ENCODE assay signal across 21 cellular contexts in the genomic region with DNA sequence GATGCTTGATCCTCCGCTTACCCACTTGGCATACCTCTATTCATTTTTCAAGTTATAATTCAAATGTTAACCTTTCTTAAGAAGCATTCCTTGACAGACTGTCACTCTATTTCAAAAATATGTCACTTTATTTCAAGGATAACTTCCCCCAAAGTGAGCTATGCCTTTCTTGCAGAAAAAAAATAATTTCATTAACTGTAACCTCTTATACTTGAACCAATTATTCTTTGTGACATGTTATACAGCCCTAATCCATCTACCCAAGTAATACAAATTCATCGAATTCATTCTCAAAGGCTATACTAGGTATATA. TPM values are rescaled to one million over a fixed set of nuclear protein-coding genes. Genes with fewer than 3 reads are reported as not detected.
"Had no signal": no experiment of that assay in that cellular context is flagged by ENCODE, and none has a peak within 500 bp of the region (broad histone marks: within the 10 kb centered on the region; RNA-seq: fewer than 3 reads in every experiment).

No MANE protein-coding gene starts in this region.

- DNase-seq: activated CD4-positive, alpha-beta T cell treated with anti-CD3 and anti-CD28 coated beads for 4 hours; activated CD8-positive, alpha-beta T cell treated with anti-CD3 and anti-CD28 coated beads for 36 hours; activated effector memory CD4-positive, alpha-beta T cell treated with anti-CD3 and anti-CD28 coated beads, Interleukin-2, amount 50 U/mL, for 16 hours; activated naive CD4-positive, alpha-beta T cell treated with Interleukin-2 at 50 U/mL for 16 hours; activated T-cell treated with anti-CD3 and anti-CD28 coated beads, Interleukin-2, amount 50 U/mL, for 4 hours; amniotic stem cell; body of pancreas; KG1; NCI-H2029; NCI-H2107; NCI-H226; NK-92 treated with Interleukin-12 subunit alpha and Interleukin-12 subunit beta, amount 100 ng/mL, for 24 hours; RPMI8226 had no signal

- H3K9me3 Mint-ChIP-seq: activated CD8-positive, alpha-beta T cell treated with anti-CD3 and anti-CD28 coated beads for 36 hours; activated naive CD4-positive, alpha-beta T cell treated with anti-CD3 and anti-CD28 coated beads, Interleukin-2, amount 50 U/mL, for 72 hours; activated naive CD8-positive, alpha-beta T cell treated with anti-CD3 and anti-CD28 coated beads, Interleukin-2, amount 50 U/mL, for 24 hours; activated T-cell treated with anti-CD3 and anti-CD28 coated beads, Interleukin-2, amount 50 U/mL, for 4 hours; IgD-negative memory B cell; T-cell had no signal

- H3K4me3 Mint-ChIP-seq: activated CD8-positive, alpha-beta T cell treated with anti-CD3 and anti-CD28 coated beads for 36 hours; activated naive CD8-positive, alpha-beta T cell treated with anti-CD3 and anti-CD28 coated beads, Interleukin-2, amount 50 U/mL, for 24 hours; activated T-cell treated with anti-CD3 and anti-CD28 coated beads, Interleukin-2, amount 50 U/mL, for 4 hours; IgD-negative memory B cell; T-cell had no signal

- H3K4me1 ChIP-seq: ascending aorta had no signal

- H3K4me3 ChIP-seq: ascending aorta, body of pancreas, SK-N-MC had no signal

- H3K36me3 Mint-ChIP-seq: activated naive CD4-positive, alpha-beta T cell treated with anti-CD3 and anti-CD28 coated beads, Interleukin-2, amount 50 U/mL, for 72 hours; IgD-negative memory B cell; T-cell had no signal

- H3K4me1 Mint-ChIP-seq: activated naive CD8-positive, alpha-beta T cell treated with anti-CD3 and anti-CD28 coated beads, Interleukin-2, amount 50 U/mL, for 24 hours; IgD-negative memory B cell had no signal

- H3K9me3 ChIP-seq: ascending aorta, body of pancreas had no signal

- H3K27ac ChIP-seq: ascending aorta, SK-N-MC had no signal

- H3K27me3 ChIP-seq: ascending aorta, body of pancreas had no signal

- H3K27ac Mint-ChIP-seq: activated CD8-positive, alpha-beta T cell treated with anti-CD3 and anti-CD28 coated beads for 36 hours; activated naive CD4-positive, alpha-beta T cell treated with anti-CD3 and anti-CD28 coated beads, Interleukin-2, amount 50 U/mL, for 72 hours; activated naive CD8-positive, alpha-beta T cell treated with anti-CD3 and anti-CD28 coated beads, Interleukin-2, amount 50 U/mL, for 24 hours; IgD-negative memory B cell; T-cell had no signal

- H3K27me3 Mint-ChIP-seq: activated naive CD8-positive, alpha-beta T cell treated with anti-CD3 and anti-CD28 coated beads, Interleukin-2, amount 50 U/mL, for 24 hours had no signal

- H3K36me3 ChIP-seq: ascending aorta had no signal

- ATAC-seq: activated CD4-positive, CD25-positive, alpha-beta regulatory T cell treated with anti-CD3 and anti-CD28 coated beads, Interleukin-2, amount 50 U/mL, for 24 hours; activated naive CD8-positive, alpha-beta T cell treated with anti-CD3 and anti-CD28 coated beads, Interleukin-2, amount 50 U/mL, for 24 hours; activated T-cell treated with anti-CD3 and anti-CD28 coated beads, Interleukin-2, amount 50 U/mL, for 4 hours; Panc1 had no signal

RNA-seq across cellular contexts. Expression of a gene that starts 9.3 kb away (rescaled TPM):
- polyA plus RNA-seq: IgD-negative memory B cell had no signal
